17 cellular contexts compared by ENCODE assay signal in the genomic region with DNA sequence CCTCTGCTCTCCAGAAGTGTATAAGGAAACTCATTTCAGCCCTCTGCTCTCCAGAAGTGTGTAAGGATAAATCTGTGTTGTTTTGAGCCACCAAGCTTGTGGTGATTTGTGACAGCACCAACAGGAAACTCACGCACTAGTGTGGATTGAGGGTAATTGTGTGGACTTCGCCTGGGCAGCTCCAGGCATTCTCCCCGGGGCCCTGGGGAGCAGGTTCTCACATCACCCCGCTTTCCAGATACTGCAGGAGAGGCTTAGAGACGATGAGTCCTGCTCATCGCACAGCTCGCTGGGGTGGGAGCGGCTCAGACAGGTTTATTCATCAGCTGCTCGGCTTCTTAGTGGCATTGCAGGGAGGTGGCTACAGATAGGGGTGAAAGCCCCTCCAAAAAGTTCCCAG.
"Had no signal": no experiment of that assay in that cellular context is flagged by ENCODE, and none has a peak within 500 bp of the region (broad histone marks: within the 10 kb centered on the region; RNA-seq: fewer than 3 reads in every experiment).

No MANE protein-coding gene starts in this region.

- H3K27ac Mint-ChIP-seq: effector memory CD8-positive, alpha-beta T cell; naive thymus-derived CD8-positive, alpha-beta T cell; stimulated activated effector memory CD8-positive, alpha-beta T cell treated with anti-CD3 and anti-CD28 coated beads, Interleukin-12 subunit alpha, Interleukin-12 subunit beta, amount 100 ng/mL, for 72 hours; stimulated activated naive CD8-positive, alpha-beta T cell treated with anti-CD3 and anti-CD28 coated beads, Interleukin-15, Interleukin-2, amounts not matched to agents 100 ng/mL and 50 ng/mL, for 24 hours had no signal

- ATAC-seq: effector memory CD8-positive, alpha-beta T cell; mucosa of descending colon; naive thymus-derived CD8-positive, alpha-beta T cell; stimulated activated effector memory CD8-positive, alpha-beta T cell treated with anti-CD3 and anti-CD28 coated beads, Interleukin-12 subunit alpha, Interleukin-12 subunit beta, amount 100 ng/mL, for 72 hours had no signal

- H3K36me3 Mint-ChIP-seq: stimulated activated effector memory CD8-positive, alpha-beta T cell treated with anti-CD3 and anti-CD28 coated beads, Interleukin-12 subunit alpha, Interleukin-12 subunit beta, amount 100 ng/mL, for 72 hours had no signal

- H3K4me1 Mint-ChIP-seq: stimulated activated effector memory CD8-positive, alpha-beta T cell treated with anti-CD3 and anti-CD28 coated beads, Interleukin-12 subunit alpha, Interleukin-12 subunit beta, amount 100 ng/mL, for 72 hours had no signal

- H3K4me3 Mint-ChIP-seq: effector memory CD8-positive, alpha-beta T cell; naive thymus-derived CD8-positive, alpha-beta T cell; stimulated activated effector memory CD8-positive, alpha-beta T cell treated with anti-CD3 and anti-CD28 coated beads, Interleukin-12 subunit alpha, Interleukin-12 subunit beta, amount 100 ng/mL, for 72 hours; stimulated activated naive CD8-positive, alpha-beta T cell treated with anti-CD3 and anti-CD28 coated beads, Interleukin-15, Interleukin-2, amounts not matched to agents 100 ng/mL and 50 ng/mL, for 24 hours had no signal

- H3K27ac ChIP-seq: epithelial cell of prostate, esophagus muscularis mucosa, ovary, right atrium auricular region, tibial artery, upper lobe of left lung, uterus had no signal

- DNase-seq: effector memory CD8-positive, alpha-beta T cell; kidney glomerular epithelial cell; mammary epithelial cell; mucosa of descending colon; naive thymus-derived CD8-positive, alpha-beta T cell; ovary; stimulated activated CD4-positive, alpha-beta T cell treated with anti-CD3 and anti-CD28 coated beads, Interleukin-4, amount 100 ng/mL, for 1 hour; stimulated activated CD8-positive, alpha-beta memory T cell treated with anti-CD3 and anti-CD28 coated beads, Interleukin-4, amount 100 ng/mL, for 48 hours; upper lobe of left lung; uterus had no signal

- H3K4me3 ChIP-seq: esophagus muscularis mucosa, mucosa of descending colon, ovary, right atrium auricular region, smooth muscle cell, tibial artery, upper lobe of left lung, uterus had no signal
